In the genomic region with DNA sequence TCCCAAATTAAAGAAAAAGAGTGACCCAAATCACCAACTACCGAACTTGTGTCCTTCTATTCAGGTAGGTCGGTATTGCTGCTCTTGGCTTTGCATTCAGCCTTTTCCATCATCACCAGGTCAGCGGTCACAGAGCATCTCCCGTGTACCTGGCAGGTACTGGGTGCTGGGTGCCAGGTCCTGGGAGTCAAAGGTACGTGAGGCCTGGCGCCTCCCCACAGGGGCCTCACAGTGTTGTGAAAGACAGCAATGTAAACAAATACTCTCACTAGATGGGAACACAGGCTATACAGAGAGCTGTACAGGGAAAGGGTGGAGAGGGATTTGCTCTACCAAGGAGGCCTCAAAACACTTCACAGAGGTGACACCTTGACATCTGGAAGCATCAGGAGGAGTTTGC, we compare ENCODE assay signal across 1 cellular context.
TF ChIP-seq lines count a peak whose summit lies in the region.

No MANE protein-coding gene starts in this region.

TF ChIP-seq in HepG2, 621 proteins besides CTCF, POLR2A, EP300 and RAD21 (continued from another document):
- no peak for TF ChIP-seq IKZF1 (IDR thresholded peaks at IDR 0.05)
- peak; percentile 48; the same call in 1 of the 2 replicates for TF ChIP-seq ZSCAN21 (CRISPR knock-in tag; IDR thresholded peaks at IDR 0.05; ENCODE audit: borderline replicate concordance)
- peak; percentile 77 for TF ChIP-seq ZEB1 (IDR thresholded peaks at IDR 0.05; ENCODE audit: insufficient replicate concordance, low read depth)
- 0 out of 2 replicates have a peak, but pooled peaks have one; percentile 15 for TF ChIP-seq HMG20A (CRISPR knock-in tag; IDR thresholded peaks at IDR 0.05; ENCODE audit: borderline replicate concordance)
- TF ChIP-seq, protein P1, sequence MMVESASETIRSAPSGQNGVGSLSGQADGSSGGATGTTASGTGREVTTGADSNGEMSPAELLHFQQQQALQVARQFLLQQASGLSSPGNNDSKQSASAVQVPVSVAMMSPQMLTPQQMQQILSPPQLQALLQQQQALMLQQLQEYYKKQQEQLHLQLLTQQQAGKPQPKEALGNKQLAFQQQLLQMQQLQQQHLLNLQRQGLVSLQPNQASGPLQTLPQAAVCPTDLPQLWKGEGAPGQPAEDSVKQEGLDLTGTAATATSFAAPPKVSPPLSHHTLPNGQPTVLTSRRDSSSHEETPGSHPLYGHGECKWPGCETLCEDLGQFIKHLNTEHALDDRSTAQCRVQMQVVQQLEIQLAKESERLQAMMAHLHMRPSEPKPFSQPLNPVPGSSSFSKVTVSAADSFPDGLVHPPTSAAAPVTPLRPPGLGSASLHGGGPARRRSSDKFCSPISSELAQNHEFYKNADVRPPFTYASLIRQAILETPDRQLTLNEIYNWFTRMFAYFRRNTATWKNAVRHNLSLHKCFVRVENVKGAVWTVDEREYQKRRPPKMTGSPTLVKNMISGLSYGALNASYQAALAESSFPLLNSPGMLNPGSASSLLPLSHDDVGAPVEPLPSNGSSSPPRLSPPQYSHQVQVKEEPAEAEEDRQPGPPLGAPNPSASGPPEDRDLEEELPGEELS (CRISPR knock-in tag; IDR thresholded peaks at IDR 0.05): peak; percentile 51
- no peak for TF ChIP-seq TAF15 (IDR thresholded peaks at IDR 0.05; ENCODE audit: low read depth, low read length, poor library complexity, severe bottlenecking)
- no peak for TF ChIP-seq ZNF143 (CRISPR knock-in tag; IDR thresholded peaks at IDR 0.05)
- TF ChIP-seq FOXP1 (IDR thresholded peaks at IDR 0.05): no peak
- peak; percentile 70; the same call in 1 of the 2 replicates for TF ChIP-seq FOXP1 (CRISPR knock-in tag; IDR thresholded peaks at IDR 0.05)
- TF ChIP-seq ZNF550 (CRISPR knock-in tag; IDR thresholded peaks at IDR 0.05; ENCODE audit: borderline replicate concordance): no peak
- TF ChIP-seq, protein P2, sequence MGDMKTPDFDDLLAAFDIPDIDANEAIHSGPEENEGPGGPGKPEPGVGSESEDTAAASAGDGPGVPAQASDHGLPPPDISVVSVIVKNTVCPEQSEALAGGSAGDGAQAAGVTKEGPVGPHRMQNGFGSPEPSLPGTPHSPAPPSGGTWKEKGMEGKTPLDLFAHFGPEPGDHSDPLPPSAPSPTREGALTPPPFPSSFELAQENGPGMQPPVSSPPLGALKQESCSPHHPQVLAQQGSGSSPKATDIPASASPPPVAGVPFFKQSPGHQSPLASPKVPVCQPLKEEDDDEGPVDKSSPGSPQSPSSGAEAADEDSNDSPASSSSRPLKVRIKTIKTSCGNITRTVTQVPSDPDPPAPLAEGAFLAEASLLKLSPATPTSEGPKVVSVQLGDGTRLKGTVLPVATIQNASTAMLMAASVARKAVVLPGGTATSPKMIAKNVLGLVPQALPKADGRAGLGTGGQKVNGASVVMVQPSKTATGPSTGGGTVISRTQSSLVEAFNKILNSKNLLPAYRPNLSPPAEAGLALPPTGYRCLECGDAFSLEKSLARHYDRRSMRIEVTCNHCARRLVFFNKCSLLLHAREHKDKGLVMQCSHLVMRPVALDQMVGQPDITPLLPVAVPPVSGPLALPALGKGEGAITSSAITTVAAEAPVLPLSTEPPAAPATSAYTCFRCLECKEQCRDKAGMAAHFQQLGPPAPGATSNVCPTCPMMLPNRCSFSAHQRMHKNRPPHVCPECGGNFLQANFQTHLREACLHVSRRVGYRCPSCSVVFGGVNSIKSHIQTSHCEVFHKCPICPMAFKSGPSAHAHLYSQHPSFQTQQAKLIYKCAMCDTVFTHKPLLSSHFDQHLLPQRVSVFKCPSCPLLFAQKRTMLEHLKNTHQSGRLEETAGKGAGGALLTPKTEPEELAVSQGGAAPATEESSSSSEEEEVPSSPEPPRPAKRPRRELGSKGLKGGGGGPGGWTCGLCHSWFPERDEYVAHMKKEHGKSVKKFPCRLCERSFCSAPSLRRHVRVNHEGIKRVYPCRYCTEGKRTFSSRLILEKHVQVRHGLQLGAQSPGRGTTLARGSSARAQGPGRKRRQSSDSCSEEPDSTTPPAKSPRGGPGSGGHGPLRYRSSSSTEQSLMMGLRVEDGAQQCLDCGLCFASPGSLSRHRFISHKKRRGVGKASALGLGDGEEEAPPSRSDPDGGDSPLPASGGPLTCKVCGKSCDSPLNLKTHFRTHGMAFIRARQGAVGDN (CRISPR knock-in tag; IDR thresholded peaks at IDR 0.05): peak; percentile 32
- 0 out of 2 replicates have a peak, but pooled peaks have one; percentile 29 for TF ChIP-seq NR2F2 (IDR thresholded peaks at IDR 0.05; ENCODE audit: borderline replicate concordance, low read depth)
- TF ChIP-seq ZKSCAN8 (CRISPR knock-in tag; IDR thresholded peaks at IDR 0.05; ENCODE audit: borderline replicate concordance): no peak
- TF ChIP-seq GATAD2A (CRISPR knock-in tag; IDR thresholded peaks at IDR 0.05): peak; percentile 42; the same call in 1 of the 2 replicates
- TF ChIP-seq NFYB (CRISPR knock-in tag; IDR thresholded peaks at IDR 0.05): no peak
- TF ChIP-seq, protein P3, sequence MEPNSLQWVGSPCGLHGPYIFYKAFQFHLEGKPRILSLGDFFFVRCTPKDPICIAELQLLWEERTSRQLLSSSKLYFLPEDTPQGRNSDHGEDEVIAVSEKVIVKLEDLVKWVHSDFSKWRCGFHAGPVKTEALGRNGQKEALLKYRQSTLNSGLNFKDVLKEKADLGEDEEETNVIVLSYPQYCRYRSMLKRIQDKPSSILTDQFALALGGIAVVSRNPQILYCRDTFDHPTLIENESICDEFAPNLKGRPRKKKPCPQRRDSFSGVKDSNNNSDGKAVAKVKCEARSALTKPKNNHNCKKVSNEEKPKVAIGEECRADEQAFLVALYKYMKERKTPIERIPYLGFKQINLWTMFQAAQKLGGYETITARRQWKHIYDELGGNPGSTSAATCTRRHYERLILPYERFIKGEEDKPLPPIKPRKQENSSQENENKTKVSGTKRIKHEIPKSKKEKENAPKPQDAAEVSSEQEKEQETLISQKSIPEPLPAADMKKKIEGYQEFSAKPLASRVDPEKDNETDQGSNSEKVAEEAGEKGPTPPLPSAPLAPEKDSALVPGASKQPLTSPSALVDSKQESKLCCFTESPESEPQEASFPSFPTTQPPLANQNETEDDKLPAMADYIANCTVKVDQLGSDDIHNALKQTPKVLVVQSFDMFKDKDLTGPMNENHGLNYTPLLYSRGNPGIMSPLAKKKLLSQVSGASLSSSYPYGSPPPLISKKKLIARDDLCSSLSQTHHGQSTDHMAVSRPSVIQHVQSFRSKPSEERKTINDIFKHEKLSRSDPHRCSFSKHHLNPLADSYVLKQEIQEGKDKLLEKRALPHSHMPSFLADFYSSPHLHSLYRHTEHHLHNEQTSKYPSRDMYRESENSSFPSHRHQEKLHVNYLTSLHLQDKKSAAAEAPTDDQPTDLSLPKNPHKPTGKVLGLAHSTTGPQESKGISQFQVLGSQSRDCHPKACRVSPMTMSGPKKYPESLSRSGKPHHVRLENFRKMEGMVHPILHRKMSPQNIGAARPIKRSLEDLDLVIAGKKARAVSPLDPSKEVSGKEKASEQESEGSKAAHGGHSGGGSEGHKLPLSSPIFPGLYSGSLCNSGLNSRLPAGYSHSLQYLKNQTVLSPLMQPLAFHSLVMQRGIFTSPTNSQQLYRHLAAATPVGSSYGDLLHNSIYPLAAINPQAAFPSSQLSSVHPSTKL (CRISPR knock-in tag; IDR thresholded peaks at IDR 0.05): peak; percentile 36; the same call in 1 of the 2 replicates
- TF ChIP-seq NCOA1 (CRISPR knock-in tag; IDR thresholded peaks at IDR 0.05): no peak
TF ChIP-seq in HepG2: peak in this region for 17.
